ENCODE assay signal across 16 cellular contexts in genomic region chr3:65758871-65759598, GRCh38.
DNase-seq lines count a peak whose midpoint lies in the region; ATAC-seq and TF ChIP-seq lines count a peak whose summit lies in the region.
"Had no signal": no experiment of that assay in that cellular context is flagged by ENCODE, and none has a peak within 500 bp of the region (broad histone marks: within the 10 kb centered on the region; RNA-seq: fewer than 3 reads in every experiment).

No MANE protein-coding gene starts in this region.

- H3K9me3 ChIP-seq in fibroblast of lung (ENCODE audit: control insufficient read depth, insufficient read depth, low read depth, low read length) (no peaks in the 10 kb centered on the region), osteoblast (ENCODE audit: low read depth, low read length) (no peaks in the 10 kb centered on the region), sigmoid colon (no peaks in the 10 kb centered on the region)
- H3K9me3 ChIP-seq: testis had no signal

- DNase-seq in NCI-H1105 (lab: John Stamatoyannopoulos, UW), result peak; percentile 9
- no peak for DNase-seq in NCI-H1105 treated with DMSO at 0.1 percent for 48 hours (lab: John Stamatoyannopoulos, UW)
- peak; percentile 71 for DNase-seq in NCI-H748 (lab: John Stamatoyannopoulos, UW; ENCODE audit: unreplicated experiment)
- DNase-seq in fibroblast of lung (ENCODE audit: low read depth in 2 of 2), result peak; percentile 16 to 54
- no peak for DNase-seq in osteoblast (ENCODE audit: insufficient read length, low spot score, missing footprints)
- no peak for DNase-seq in sigmoid colon
- no peak for DNase-seq in activated T-helper 2 cell treated with anti-CD3 and anti-CD28 coated beads, Interferon-gamma antibody, Interleukin-2, Interleukin-4, amounts not matched to agents 10 μg/mL and 5 μg/mL and 100 μg/mL, durations not matched to agents 14 hours and 24 hours and 36 hours (ENCODE audit: low spot score)
- no peak for DNase-seq in stimulated activated naive CD8-positive, alpha-beta T cell treated with anti-CD3 and anti-CD28 coated beads, Interleukin-15, amount 100 ng/mL, for 72 hours
- DNase-seq: activated CD4-positive, CD25-positive, alpha-beta regulatory T cell treated with anti-CD3 and anti-CD28 coated beads, Interleukin-2, amount 50 U/mL, for 72 hours; H9; SW 1271; testis had no signal

- TF ChIP-seq POLR2A in sigmoid colon (IDR thresholded peaks at IDR 0.05), result no peak

- no peaks in the 10 kb centered on the region for H3K36me3 Mint-ChIP-seq in activated T-helper 2 cell treated with anti-CD3 and anti-CD28 coated beads, Interferon-gamma antibody, Interleukin-2, Interleukin-4, amounts not matched to agents 10 μg/mL and 5 μg/mL and 100 μg/mL, durations not matched to agents 14 hours and 24 hours and 36 hours (ENCODE audit: low read depth)
- H3K36me3 Mint-ChIP-seq: activated naive CD8-positive, alpha-beta T cell; memory B cell had no signal

- no peak overlapping the region for H3K27ac Mint-ChIP-seq in activated T-helper 2 cell treated with anti-CD3 and anti-CD28 coated beads, Interferon-gamma antibody, Interleukin-2, Interleukin-4, amounts not matched to agents 10 μg/mL and 5 μg/mL and 100 μg/mL, durations not matched to agents 14 hours and 24 hours and 36 hours
- no peak overlapping the region for H3K27ac Mint-ChIP-seq in stimulated activated naive CD8-positive, alpha-beta T cell treated with anti-CD3 and anti-CD28 coated beads, Interleukin-15, amount 100 ng/mL, for 72 hours
- H3K27ac Mint-ChIP-seq: activated naive CD8-positive, alpha-beta T cell; memory B cell had no signal

- WGBS in sigmoid colon, 2 donors, result 47 to 81% methylated on average over 3 of the region's 3 CpGs

- peak overlapping the region; percentile 7 for H3K27ac ChIP-seq in fibroblast of lung (ENCODE audit: insufficient read depth, low read length)
- no peak overlapping the region for H3K27ac ChIP-seq in osteoblast (ENCODE audit: low read depth, low read length)
- H3K27ac ChIP-seq in sigmoid colon, result no peak overlapping the region
- H3K27ac ChIP-seq: parathyroid adenoma, testis had no signal

- H3K27me3 ChIP-seq in fibroblast of lung (ENCODE audit: control insufficient read depth, insufficient read depth, low read length) (no peaks in the 10 kb centered on the region), osteoblast (ENCODE audit: insufficient read depth, low read length) (no peaks in the 10 kb centered on the region), sigmoid colon (no peaks in the 10 kb centered on the region)
- H3K27me3 ChIP-seq: testis had no signal

- H3K4me2 ChIP-seq in fibroblast of lung (ENCODE audit: extremely low read depth, insufficient read depth, low read length) (peak overlapping the region; percentile 70), osteoblast (ENCODE audit: insufficient read depth, low read length) (peak overlapping the region; percentile 80)

- TF ChIP-seq EP300 in sigmoid colon (IDR thresholded peaks at IDR 0.05), result no peak

- H2AFZ ChIP-seq in fibroblast of lung (ENCODE audit: low read length) (peak overlapping the region; percentile 10), osteoblast (ENCODE audit: low read length) (no peak overlapping the region)
- H2AFZ ChIP-seq: parathyroid adenoma had no signal

- H4K20me1 ChIP-seq in fibroblast of lung (ENCODE audit: control insufficient read depth, extremely low read depth, insufficient read depth, low read length), result no peaks in the 10 kb centered on the region
- peaks cover 53% of the 10 kb centered on the region for H4K20me1 ChIP-seq in osteoblast (ENCODE audit: insufficient read depth, low read length)

- no peaks in the 10 kb centered on the region for H3K9me3 Mint-ChIP-seq in activated T-helper 2 cell treated with anti-CD3 and anti-CD28 coated beads, Interferon-gamma antibody, Interleukin-2, Interleukin-4, amounts not matched to agents 10 μg/mL and 5 μg/mL and 100 μg/mL, durations not matched to agents 14 hours and 24 hours and 36 hours
- peaks cover 0 to 8% of the 10 kb centered on the region in 2 donors for H3K9me3 Mint-ChIP-seq in stimulated activated naive CD8-positive, alpha-beta T cell treated with anti-CD3 and anti-CD28 coated beads, Interleukin-15, amount 100 ng/mL, for 72 hours
- H3K9me3 Mint-ChIP-seq: H9, memory B cell had no signal

- H3K79me2 ChIP-seq in fibroblast of lung (ENCODE audit: control insufficient read depth, insufficient read depth, low read length) (no peaks in the 10 kb centered on the region), osteoblast (ENCODE audit: insufficient read depth, low read length) (peaks cover 72% of the 10 kb centered on the region)
- H3K79me2 ChIP-seq: parathyroid adenoma had no signal

- no peak for TF ChIP-seq CTCF in fibroblast of lung (conservative IDR thresholded peaks at IDR 0.05 in 1 of 2, IDR thresholded peaks at IDR 0.05 in 1 of 2; ENCODE audit: low read depth in 1 of 2, low read length in 2 of 2)
- no peak for TF ChIP-seq CTCF in osteoblast (IDR thresholded peaks at IDR 0.05; ENCODE audit: extremely low read depth, low read depth, low read length)
- no peak for TF ChIP-seq CTCF in sigmoid colon (IDR thresholded peaks at IDR 0.05)

- H3K4me3 Mint-ChIP-seq in activated T-helper 2 cell treated with anti-CD3 and anti-CD28 coated beads, Interferon-gamma antibody, Interleukin-2, Interleukin-4, amounts not matched to agents 10 μg/mL and 5 μg/mL and 100 μg/mL, durations not matched to agents 14 hours and 24 hours and 36 hours (ENCODE audit: low read depth), result no peak overlapping the region
- no peak overlapping the region for H3K4me3 Mint-ChIP-seq in stimulated activated naive CD8-positive, alpha-beta T cell treated with anti-CD3 and anti-CD28 coated beads, Interleukin-15, amount 100 ng/mL, for 72 hours
- H3K4me3 Mint-ChIP-seq: activated naive CD8-positive, alpha-beta T cell; H9; memory B cell had no signal

- H3K4me3 ChIP-seq in fibroblast of lung (replicated peaks in 1 of 4; ENCODE audit: control extremely low read depth in 1 of 4, insufficient read depth in 1 of 4, low read depth in 3 of 4, low read length in 4 of 4) (peak overlapping the region in 3 of 4 experiments; percentile 23 to 33 (median 27)), osteoblast (ENCODE audit: insufficient read depth, low read length) (peak overlapping the region; percentile 56), sigmoid colon (no peak overlapping the region)
- H3K4me3 ChIP-seq: testis had no signal

- no peaks in the 10 kb centered on the region for H3K4me1 Mint-ChIP-seq in activated T-helper 2 cell treated with anti-CD3 and anti-CD28 coated beads, Interferon-gamma antibody, Interleukin-2, Interleukin-4, amounts not matched to agents 10 μg/mL and 5 μg/mL and 100 μg/mL, durations not matched to agents 14 hours and 24 hours and 36 hours (ENCODE audit: low read depth)
- no peaks in the 10 kb centered on the region for H3K4me1 Mint-ChIP-seq in stimulated activated naive CD8-positive, alpha-beta T cell treated with anti-CD3 and anti-CD28 coated beads, Interleukin-15, amount 100 ng/mL, for 72 hours
- H3K4me1 Mint-ChIP-seq: memory B cell had no signal

- H3K9ac ChIP-seq in fibroblast of lung (ENCODE audit: insufficient read depth, low read length), result no peak overlapping the region
- H3K9ac ChIP-seq: parathyroid adenoma had no signal

- intact Hi-C loops in sigmoid colon (cut with DNase I), result no loop called here
- intact Hi-C loops in activated T-helper 2 cell treated with anti-CD3 and anti-CD28 coated beads, Interferon-gamma antibody, Interleukin-2, Interleukin-4, amounts not matched to agents 10 μg/mL and 5 μg/mL and 100 μg/mL, durations not matched to agents 14 hours and 24 hours and 36 hours (cut with micrococcal nuclease), result no loop called here

- ATAC-seq in stimulated activated naive CD8-positive, alpha-beta T cell treated with anti-CD3 and anti-CD28 coated beads, Interleukin-15, amount 100 ng/mL, for 72 hours, result no peak
- ATAC-seq: esophagus mucosa had no signal

- H3K36me3 ChIP-seq in fibroblast of lung (ENCODE audit: control insufficient read depth, insufficient read depth, low read length) (no peaks in the 10 kb centered on the region), osteoblast (ENCODE audit: insufficient read depth, low read length) (no peaks in the 10 kb centered on the region), sigmoid colon (no peaks in the 10 kb centered on the region)

- H3K27me3 Mint-ChIP-seq in activated T-helper 2 cell treated with anti-CD3 and anti-CD28 coated beads, Interferon-gamma antibody, Interleukin-2, Interleukin-4, amounts not matched to agents 10 μg/mL and 5 μg/mL and 100 μg/mL, durations not matched to agents 14 hours and 24 hours and 36 hours (ENCODE audit: low read depth), result no peaks in the 10 kb centered on the region
- no peaks in the 10 kb centered on the region for H3K27me3 Mint-ChIP-seq in stimulated activated naive CD8-positive, alpha-beta T cell treated with anti-CD3 and anti-CD28 coated beads, Interleukin-15, amount 100 ng/mL, for 72 hours
- H3K27me3 Mint-ChIP-seq: memory B cell had no signal

- H3K4me1 ChIP-seq in fibroblast of lung (ENCODE audit: control insufficient read depth, extremely low read depth, insufficient read depth, low read length), result peaks cover 3% of the 10 kb centered on the region
- H3K4me1 ChIP-seq in osteoblast (ENCODE audit: insufficient read depth, low read length), result peaks cover 7% of the 10 kb centered on the region
- H3K4me1 ChIP-seq in sigmoid colon, result no peaks in the 10 kb centered on the region
- H3K4me1 ChIP-seq: testis had no signal

Comparison
In these comparisons a context has a peak if more than half of its experiments do, and no peak if none do; other contexts are left out.
1. DNase-seq: peak in NCI-H1105 (single experiment), NCI-H748 (single experiment) and fibroblast of lung (2 of 2); none in NCI-H1105 treated with DMSO at 0.1 percent for 48 hours (single experiment), osteoblast (single experiment), sigmoid colon (single experiment), activated T-helper 2 cell treated with anti-CD3 and anti-CD28 coated beads, Interferon-gamma antibody, Interleukin-2, Interleukin-4, amounts not matched to agents 10 μg/mL and 5 μg/mL and 100 μg/mL, durations not matched to agents 14 hours and 24 hours and 36 hours (single experiment) and stimulated activated naive CD8-positive, alpha-beta T cell treated with anti-CD3 and anti-CD28 coated beads, Interleukin-15, amount 100 ng/mL, for 72 hours (0 of 2).
2. H3K4me3 ChIP-seq: peak in fibroblast of lung (3 of 4) and osteoblast (single experiment); none in sigmoid colon (0 of 4).